In genomic region chr17:16121915-16122314, GRCh38 we compare ENCODE assay signal across 21 cellular contexts.
"Had no signal": no experiment of that assay in that cellular context is flagged by ENCODE, and none has a peak within 500 bp of the region (broad histone marks: within the 10 kb centered on the region; RNA-seq: fewer than 3 reads in every experiment).

No MANE protein-coding gene starts in this region.

- H3K4me3 Mint-ChIP-seq: activated naive CD4-positive, alpha-beta T cell treated with anti-CD3 and anti-CD28 coated beads, Interleukin-2, amount 10 ng/mL, durations not matched to agents 7 days and 5 days; neural progenitor cell; stimulated activated memory B cell treated with anti-CD40 and anti-IgM and Interleukin-4, amounts not matched to agents 10 μg/mL and 1 μg/mL and 100 μg/mL, for 72 hours; T-cell; type B pancreatic cell had no signal

- H3K27ac ChIP-seq: left lung, prostate gland, right lobe of liver, testis had no signal

- H3K36me3 ChIP-seq: prostate gland had no signal

- H3K27ac Mint-ChIP-seq: activated naive CD4-positive, alpha-beta T cell treated with anti-CD3 and anti-CD28 coated beads, Interleukin-2, amount 10 ng/mL, durations not matched to agents 7 days and 5 days; neural progenitor cell; stimulated activated memory B cell treated with anti-CD40 and anti-IgM and Interleukin-4, amounts not matched to agents 10 μg/mL and 1 μg/mL and 100 μg/mL, for 72 hours; T-cell; type B pancreatic cell had no signal

- H3K4me3 ChIP-seq: left lung, neural progenitor cell, prostate gland, right lobe of liver, testis had no signal

- H3K9me2 ChIP-seq: SK-N-SH had no signal

- H3K9me3 ChIP-seq: left lung, prostate gland, right lobe of liver, SK-N-SH, testis had no signal

- H3K27me3 Mint-ChIP-seq: activated naive CD4-positive, alpha-beta T cell treated with anti-CD3 and anti-CD28 coated beads, Interleukin-2, amount 10 ng/mL, durations not matched to agents 7 days and 5 days; stimulated activated memory B cell treated with anti-CD40 and anti-IgM and Interleukin-4, amounts not matched to agents 10 μg/mL and 1 μg/mL and 100 μg/mL, for 72 hours; T-cell; type B pancreatic cell had no signal

- H2AFZ ChIP-seq: neural progenitor cell had no signal

- ATAC-seq: left lung; right lobe of liver; stimulated activated memory B cell treated with anti-CD40 and anti-IgM and Interleukin-4, amounts not matched to agents 10 μg/mL and 1 μg/mL and 100 μg/mL, for 72 hours; T-cell had no signal

- H3K9me3 Mint-ChIP-seq: activated naive CD4-positive, alpha-beta T cell treated with anti-CD3 and anti-CD28 coated beads, Interleukin-2, amount 10 ng/mL, durations not matched to agents 7 days and 5 days; stimulated activated memory B cell treated with anti-CD40 and anti-IgM and Interleukin-4, amounts not matched to agents 10 μg/mL and 1 μg/mL and 100 μg/mL, for 72 hours; T-cell; type B pancreatic cell had no signal

- H3K4me1 ChIP-seq: left lung, neural progenitor cell, prostate gland, testis had no signal

- H3K27me3 ChIP-seq: left lung, neural progenitor cell, right lobe of liver, testis had no signal

- DNase-seq: activated CD4-positive, alpha-beta T cell treated with anti-CD3 and anti-CD28 coated beads, Interleukin-2, amount 50 U/mL, for 1 hour; activated CD8-positive, alpha-beta memory T cell treated with anti-CD3 and anti-CD28 coated beads, Interleukin-2, amount 50 U/mL, for 4 hours; activated effector memory CD4-positive, alpha-beta T cell treated with Interleukin-2 at 50 U/mL for 16 hours; activated naive CD4-positive, alpha-beta T cell treated with anti-CD3 and anti-CD28 coated beads, Interleukin-2, amount 10 ng/mL, durations not matched to agents 7 days and 5 days; activated T-cell treated with anti-CD3 and anti-CD28 coated beads, Interleukin-2, amount 50 U/mL, for 48 hours; aorta; cerebellar nuclear complex; effector CD4-positive, alpha-beta T cell; head of caudate nucleus; kidney; left lung; right lobe of liver; SK-N-SH; stimulated activated CD4-positive, alpha-beta T cell treated with anti-CD3 and anti-CD28 coated beads, Interleukin-4, amount 100 ng/mL, for 24 hours; T-cell; T-helper 9 cell; testis had no signal

- H3K4me1 Mint-ChIP-seq: activated naive CD4-positive, alpha-beta T cell treated with anti-CD3 and anti-CD28 coated beads, Interleukin-2, amount 10 ng/mL, durations not matched to agents 7 days and 5 days; neural progenitor cell; stimulated activated memory B cell treated with anti-CD40 and anti-IgM and Interleukin-4, amounts not matched to agents 10 μg/mL and 1 μg/mL and 100 μg/mL, for 72 hours had no signal

- H3K4me2 ChIP-seq: neural progenitor cell, SK-N-SH had no signal
